ENCODE assay signal across 8 cellular contexts in the genomic region with DNA sequence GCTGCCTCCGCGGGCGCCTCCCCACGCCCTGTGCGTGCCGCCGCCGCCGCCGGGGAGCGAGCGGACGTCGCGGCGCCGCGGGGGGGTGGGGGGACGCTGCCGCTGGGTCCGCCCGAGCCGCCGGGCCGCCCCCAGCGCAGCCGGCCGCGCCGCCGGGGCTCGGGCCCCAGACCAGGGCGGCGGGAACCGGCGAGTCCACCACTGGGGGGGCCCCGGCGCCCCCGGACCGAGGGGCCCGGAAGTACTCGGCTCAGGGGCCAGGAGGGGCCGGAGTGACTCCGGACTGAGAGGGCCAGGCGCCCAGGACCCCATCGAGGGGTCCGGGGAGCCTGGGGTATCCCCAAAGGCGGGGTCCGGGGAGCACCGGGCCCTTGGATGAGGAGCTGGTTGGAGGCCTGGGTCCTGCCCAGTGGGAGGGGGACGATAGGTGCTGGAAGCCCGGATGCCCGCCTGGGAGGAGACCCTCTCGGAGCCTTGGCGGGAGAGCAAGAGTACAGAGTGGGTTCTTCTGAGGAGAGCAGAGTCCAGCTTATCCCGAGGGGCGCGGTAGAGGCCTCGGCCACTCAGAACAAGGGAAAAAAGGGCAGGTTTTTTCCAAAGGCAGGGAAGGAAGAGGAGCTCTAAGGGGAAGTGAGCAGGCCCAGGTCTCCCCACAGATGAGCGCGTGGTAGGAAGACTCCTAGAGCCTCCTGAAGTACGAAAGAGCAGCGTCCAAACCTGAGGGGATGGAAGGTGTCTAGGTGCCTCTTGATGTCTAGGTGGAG. TPM values are rescaled to one million over a fixed set of nuclear protein-coding genes. Genes with fewer than 3 reads are reported as not detected.
A peak's percentile ranks its signal among the peaks of the same experiment; 100 is the strongest.
DNase-seq lines count a peak whose midpoint lies in the region; ATAC-seq and TF ChIP-seq lines count a peak whose summit lies in the region.

No MANE protein-coding gene starts in this region.

- H3F3A ChIP-seq in smooth muscle cell (ENCODE audit: low read depth), result peaks cover 12% of the 10 kb centered on the region

- in situ Hi-C loops in astrocyte of the spinal cord (cut with HindIII; ENCODE audit: low sequenced_read_pairs), result no loop called here

- H4K20me1 ChIP-seq in smooth muscle cell (ENCODE audit: low read depth), result peaks cover 6% of the 10 kb centered on the region

- TF ChIP-seq CTCF in astrocyte of the spinal cord (IDR thresholded peaks at IDR 0.05; ENCODE audit: low read depth, low read length) (no peak), smooth muscle cell (IDR thresholded peaks at IDR 0.05; ENCODE audit: borderline replicate concordance, insufficient read depth, poor library complexity, severe bottlenecking) (no peak)

- H3K79me2 ChIP-seq in smooth muscle cell (ENCODE audit: low read depth), result peaks cover 48% of the 10 kb centered on the region

- no peaks in the 10 kb centered on the region for H3K36me3 ChIP-seq in smooth muscle cell (ENCODE audit: low read depth)

- DNase-seq in GM04504 (ENCODE audit: low read depth) (peak; percentile 32), LHCN-M2 (ENCODE audit: low read depth) (peak; percentile 60), T-helper 22 cell (ENCODE audit: low read depth) (peak; percentile 16), astrocyte of the spinal cord (ENCODE audit: low read depth, low spot score) (peak; percentile 40), smooth muscle cell (lab: John Stamatoyannopoulos, UW; ENCODE audit: unreplicated experiment) (peak; percentile 20), H4 (ENCODE audit: low spot score) (no peak)

- H3K27ac ChIP-seq in smooth muscle cell (ENCODE audit: low read depth), result peak overlapping the region; percentile 98

- H3K9me3 ChIP-seq in iPS-18c (ENCODE audit: control insufficient read depth, insufficient read depth, low read length) (no peaks in the 10 kb centered on the region), smooth muscle cell (replicated peaks; ENCODE audit: low read depth) (no peaks in the 10 kb centered on the region)

- H3K4me1 ChIP-seq in smooth muscle cell (ENCODE audit: low read depth), result peaks cover 18% of the 10 kb centered on the region

- H3K4me2 ChIP-seq in smooth muscle cell, result peak overlapping the region; percentile 100

- peak; percentile 40 for ATAC-seq in GM21786 (IDR thresholded peaks at IDR 0.05; ENCODE audit: unreplicated experiment)

- peak overlapping the region; percentile 95 for H2AFZ ChIP-seq in smooth muscle cell (ENCODE audit: low read depth)

- peak overlapping the region; percentile 87 for H3K4me3 ChIP-seq in astrocyte of the spinal cord (ENCODE audit: low read depth, low read length)
- peak overlapping the region; percentile 72 for H3K4me3 ChIP-seq in iPS-18c (ENCODE audit: insufficient read depth, low read depth, low read length)
- peak overlapping the region; percentile 96 for H3K4me3 ChIP-seq in smooth muscle cell

- H3K9ac ChIP-seq in smooth muscle cell (ENCODE audit: low read depth), result peak overlapping the region; percentile 98

- 3% methylated on average over 31 of the region's 63 CpGs for WGBS in smooth muscle cell (ENCODE audit: low lambda C conversion rate)

- no peaks in the 10 kb centered on the region for H3K27me3 ChIP-seq in smooth muscle cell (ENCODE audit: low read depth)

RNA-seq across cellular contexts. Expression of gene GMEB1, which starts 0.6 kb away (rescaled TPM):
- total RNA-seq in LHCN-M2 (2014; rRNA removed), result 8.5 and 8.7 TPM in 2 replicates
- 6.8 TPM for polyA plus RNA-seq in LHCN-M2 (2012)
- 12.3 and 16.3 TPM in 2 replicates for total RNA-seq in smooth muscle cell
- polyA plus RNA-seq in smooth muscle cell, result 8.5 and 13.0 TPM in 2 replicates
- 3.0 and 5.6 TPM in 2 replicates for total RNA-seq in H4 (2014; rRNA removed; shearing (Covaris generic))

RNA-seq across cellular contexts. Expression of gene RNU11, which starts 20.7 kb away (rescaled TPM):
- not detected in 2 replicates for total RNA-seq in LHCN-M2 (2014; rRNA removed)
- polyA plus RNA-seq in LHCN-M2 (2012), result not detected
- total RNA-seq in smooth muscle cell, result not detected in 2 replicates
- polyA plus RNA-seq in smooth muscle cell, result 16.9 TPM in 1 of 2 replicates, not detected in the other
- total RNA-seq in H4 (2014; rRNA removed; shearing (Covaris generic)), result not detected in 2 replicates

RNA-seq across cellular contexts. Expression of gene TAF12, which starts 26.3 kb away (rescaled TPM):
- total RNA-seq in LHCN-M2 (2014; rRNA removed), result 32.5 and 43.7 TPM in 2 replicates
- 34.1 TPM for polyA plus RNA-seq in LHCN-M2 (2012)
- 33.4 and 34.8 TPM in 2 replicates for total RNA-seq in smooth muscle cell
- 44.9 and 47.1 TPM in 2 replicates for polyA plus RNA-seq in smooth muscle cell
- total RNA-seq in H4 (2014; rRNA removed; shearing (Covaris generic)), result 32.9 and 44.9 TPM in 2 replicates
